In genomic region chr3:43686700-43687498, GRCh38 we compare ENCODE assay signal across 1 cellular context.
TF ChIP-seq lines count a peak whose summit lies in the region.

No MANE protein-coding gene starts in this region.

TF ChIP-seq in K562, 482 proteins besides CTCF, POLR2A, EP300 and RAD21 (continued from another document):
- no peak for TF ChIP-seq ZBTB5 (IDR thresholded peaks at IDR 0.05)
- no peak for TF ChIP-seq DIDO1 (tag; IDR thresholded peaks at IDR 0.05; ENCODE audit: low read depth)
- peak; percentile 64 for TF ChIP-seq CEBPB (tag; IDR thresholded peaks at IDR 0.05)
- no peak for TF ChIP-seq ZFPM2 (CRISPR knock-in tag; IDR thresholded peaks at IDR 0.05)
- TF ChIP-seq NFIC (IDR thresholded peaks at IDR 0.05): peak; percentile 82
- peak; percentile 53; the same call in 1 of the 2 replicates for TF ChIP-seq MEF2A (IDR thresholded peaks at IDR 0.05; ENCODE audit: control insufficient read depth, low read depth, low read length)
- TF ChIP-seq ETV6 (IDR thresholded peaks at IDR 0.05; ENCODE audit: borderline replicate concordance in 1 of 2, low read depth in 2 of 2, low read length in 1 of 2): no peak
- no peak for TF ChIP-seq ETV6 (CRISPR knock-in tag; IDR thresholded peaks at IDR 0.05; ENCODE audit: borderline replicate concordance)
- peak; percentile 66; the same call in 1 of the 2 replicates for TF ChIP-seq FOSL1 (tag; conservative IDR thresholded peaks at IDR 0.05)
- TF ChIP-seq, protein P1, sequence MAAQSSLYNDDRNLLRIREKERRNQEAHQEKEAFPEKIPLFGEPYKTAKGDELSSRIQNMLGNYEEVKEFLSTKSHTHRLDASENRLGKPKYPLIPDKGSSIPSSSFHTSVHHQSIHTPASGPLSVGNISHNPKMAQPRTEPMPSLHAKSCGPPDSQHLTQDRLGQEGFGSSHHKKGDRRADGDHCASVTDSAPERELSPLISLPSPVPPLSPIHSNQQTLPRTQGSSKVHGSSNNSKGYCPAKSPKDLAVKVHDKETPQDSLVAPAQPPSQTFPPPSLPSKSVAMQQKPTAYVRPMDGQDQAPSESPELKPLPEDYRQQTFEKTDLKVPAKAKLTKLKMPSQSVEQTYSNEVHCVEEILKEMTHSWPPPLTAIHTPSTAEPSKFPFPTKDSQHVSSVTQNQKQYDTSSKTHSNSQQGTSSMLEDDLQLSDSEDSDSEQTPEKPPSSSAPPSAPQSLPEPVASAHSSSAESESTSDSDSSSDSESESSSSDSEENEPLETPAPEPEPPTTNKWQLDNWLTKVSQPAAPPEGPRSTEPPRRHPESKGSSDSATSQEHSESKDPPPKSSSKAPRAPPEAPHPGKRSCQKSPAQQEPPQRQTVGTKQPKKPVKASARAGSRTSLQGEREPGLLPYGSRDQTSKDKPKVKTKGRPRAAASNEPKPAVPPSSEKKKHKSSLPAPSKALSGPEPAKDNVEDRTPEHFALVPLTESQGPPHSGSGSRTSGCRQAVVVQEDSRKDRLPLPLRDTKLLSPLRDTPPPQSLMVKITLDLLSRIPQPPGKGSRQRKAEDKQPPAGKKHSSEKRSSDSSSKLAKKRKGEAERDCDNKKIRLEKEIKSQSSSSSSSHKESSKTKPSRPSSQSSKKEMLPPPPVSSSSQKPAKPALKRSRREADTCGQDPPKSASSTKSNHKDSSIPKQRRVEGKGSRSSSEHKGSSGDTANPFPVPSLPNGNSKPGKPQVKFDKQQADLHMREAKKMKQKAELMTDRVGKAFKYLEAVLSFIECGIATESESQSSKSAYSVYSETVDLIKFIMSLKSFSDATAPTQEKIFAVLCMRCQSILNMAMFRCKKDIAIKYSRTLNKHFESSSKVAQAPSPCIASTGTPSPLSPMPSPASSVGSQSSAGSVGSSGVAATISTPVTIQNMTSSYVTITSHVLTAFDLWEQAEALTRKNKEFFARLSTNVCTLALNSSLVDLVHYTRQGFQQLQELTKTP (IDR thresholded peaks at IDR 0.05; ENCODE audit: low read depth in 1 of 2, partially characterized antibody in 2 of 2): peak in 1 of 2 experiments; percentile 63
- no peak for TF ChIP-seq GATAD2A (IDR thresholded peaks at IDR 0.05)
- 0 out of 2 replicates have a peak, but pooled peaks have one; percentile 50 for TF ChIP-seq ZFX (CRISPR knock-in tag; IDR thresholded peaks at IDR 0.05)
- no peak for TF ChIP-seq TAF7 (tag; IDR thresholded peaks at IDR 0.05)
- no peak for TF ChIP-seq NR0B1 (IDR thresholded peaks at IDR 0.05; ENCODE audit: partially characterized antibody)
- TF ChIP-seq KLF6 (CRISPR knock-in tag; IDR thresholded peaks at IDR 0.05; ENCODE audit: borderline replicate concordance): peak; percentile 78
- no peak; the same call in 1 of the 2 replicates for TF ChIP-seq ZEB2 (IDR thresholded peaks at IDR 0.05)
- no peak for TF ChIP-seq EWSR1 (IDR thresholded peaks at IDR 0.05; ENCODE audit: borderline replicate concordance, low read depth, partially characterized antibody)
- peak; percentile 13; the same call in 1 of the 2 replicates for TF ChIP-seq ILK (tag; IDR thresholded peaks at IDR 0.05; ENCODE audit: borderline replicate concordance, low read depth)
- TF ChIP-seq E2F3 (CRISPR knock-in tag; IDR thresholded peaks at IDR 0.05): no peak
- no peak for TF ChIP-seq ELF4 (CRISPR knock-in tag; IDR thresholded peaks at IDR 0.05)
- peak; percentile 99 for TF ChIP-seq ZBTB17 (CRISPR knock-in tag; IDR thresholded peaks at IDR 0.05)
- no peak; the same call in 1 of the 2 replicates for TF ChIP-seq MYBL2 (IDR thresholded peaks at IDR 0.05; ENCODE audit: low read depth)
- no peak for TF ChIP-seq MYBL2 (CRISPR knock-in tag; IDR thresholded peaks at IDR 0.05; ENCODE audit: borderline replicate concordance)
- peak; percentile 86 for TF ChIP-seq MEF2D (tag; conservative IDR thresholded peaks at IDR 0.05; ENCODE audit: low read depth)
- TF ChIP-seq CBX8 (IDR thresholded peaks at IDR 0.05; ENCODE audit: borderline replicate concordance, extremely low read depth, low read depth, low read length, poor library complexity, severe bottlenecking): no peak
- TF ChIP-seq NBN (IDR thresholded peaks at IDR 0.05; ENCODE audit: low read depth): peak; percentile 86
- no peak for TF ChIP-seq HNRNPL (IDR thresholded peaks at IDR 0.05; ENCODE audit: low read depth, low read length)
- peak; percentile 89 for TF ChIP-seq POLR2AphosphoS5 (IDR thresholded peaks at IDR 0.05; ENCODE audit: control insufficient read depth, insufficient read depth, low read depth, low read length)
- TF ChIP-seq NELFE (IDR thresholded peaks at IDR 0.05; ENCODE audit: insufficient read depth, insufficient read length): no peak
- TF ChIP-seq HDAC2 (IDR thresholded peaks at IDR 0.05): peak; percentile 83
- peak; percentile 86 for TF ChIP-seq L3MBTL2 (IDR thresholded peaks at IDR 0.05)
- TF ChIP-seq ELF1 (tag; IDR thresholded peaks at IDR 0.05): no peak
